30 cellular contexts compared by ENCODE assay signal in genomic region chr6:145954985-145955384, GRCh38.
"Had no signal": no experiment of that assay in that cellular context is flagged by ENCODE, and none has a peak within 500 bp of the region (broad histone marks: within the 10 kb centered on the region; RNA-seq: fewer than 3 reads in every experiment).

No MANE protein-coding gene starts in this region.

- H3K4me1 Mint-ChIP-seq: mesothelial cell of epicardium, nephron progenitor cell, neural progenitor cell had no signal

- H3K4me3 ChIP-seq: left lung, lower lobe of right lung, neural progenitor cell, right atrium auricular region, right lobe of liver, smooth muscle cell, stomach, testis, thyroid gland, transverse colon, upper lobe of left lung, vagina had no signal

- ATAC-seq: left colon; left lung; lower lobe of right lung; natural killer cell; right lobe of liver; stimulated activated memory B cell treated with anti-CD40 and anti-IgM and Interleukin-4, amounts not matched to agents 10 μg/mL and 1 μg/mL and 100 μg/mL, for 72 hours; stimulated activated naive CD8-positive, alpha-beta T cell treated with anti-CD3 and anti-CD28 coated beads, Interleukin-15, Interleukin-2, amounts not matched to agents 100 U/mL and 50 U/mL, for 24 hours had no signal

- H3K4me1 ChIP-seq: left lung, lower lobe of right lung, neural progenitor cell, right lobe of liver, testis, thyroid gland, vagina had no signal

- H3K4me2 ChIP-seq: neural progenitor cell, smooth muscle cell had no signal

- H2AFZ ChIP-seq: neural progenitor cell had no signal

- H3K9me3 Mint-ChIP-seq: immature natural killer cell; mesothelial cell of epicardium; naive B cell; natural killer cell; nephron progenitor cell; stimulated activated memory B cell treated with anti-CD40 and anti-IgM and Interleukin-4, amounts not matched to agents 10 μg/mL and 1 μg/mL and 100 μg/mL, for 72 hours had no signal

- H3K27ac ChIP-seq: left lung, lower lobe of right lung, neural progenitor cell, neutrophil, right atrium auricular region, right lobe of liver, stomach, testis, thyroid gland, transverse colon, upper lobe of left lung, vagina had no signal

- H3K9ac ChIP-seq: neural progenitor cell had no signal

- DNase-seq: hypothalamus; immature natural killer cell; kidney; left colon; left lung; lower lobe of right lung; mesendoderm; naive B cell; natural killer cell; nephron progenitor cell; occipital lobe; right lobe of liver; stimulated activated CD4-positive, alpha-beta T cell treated with anti-CD3 and anti-CD28 coated beads, Interleukin-1b, Interleukin-23, amount 100 ng/mL, for 48 hours; stimulated activated CD4-positive, alpha-beta T cell treated with anti-CD3 and anti-CD28 coated beads, Interleukin-2, amount 100 ng/mL, for 48 hours; stimulated activated CD4-positive, alpha-beta T cell treated with anti-CD3 and anti-CD28 coated beads, Interleukin-4, amount 100 ng/mL, for 4 hours; stimulated activated CD8-positive, alpha-beta memory T cell treated with anti-CD3 and anti-CD28 coated beads, Interleukin-4, amount 100 ng/mL, for 48 hours; stimulated activated naive CD8-positive, alpha-beta T cell treated with anti-CD3 and anti-CD28 coated beads, Interleukin-15, Interleukin-2, amounts not matched to agents 100 U/mL and 50 U/mL, for 24 hours; stomach; testis; thyroid gland; transverse colon; upper lobe of left lung had no signal

- H3K27me3 ChIP-seq: left lung, neural progenitor cell, neutrophil, right atrium auricular region, right lobe of liver, stomach, testis, thyroid gland, transverse colon, upper lobe of left lung, vagina had no signal

- H3K27me3 Mint-ChIP-seq: naive B cell; progenitor cell of endocrine pancreas; stimulated activated memory B cell treated with anti-CD40 and anti-IgM and Interleukin-4, amounts not matched to agents 10 μg/mL and 1 μg/mL and 100 μg/mL, for 72 hours had no signal

- H3K4me3 Mint-ChIP-seq: immature natural killer cell; mesothelial cell of epicardium; naive B cell; natural killer cell; nephron progenitor cell; neural progenitor cell; stimulated activated memory B cell treated with anti-CD40 and anti-IgM and Interleukin-4, amounts not matched to agents 10 μg/mL and 1 μg/mL and 100 μg/mL, for 72 hours had no signal

- H3K27ac Mint-ChIP-seq: mesothelial cell of epicardium; naive B cell; neural progenitor cell; progenitor cell of endocrine pancreas; stimulated activated memory B cell treated with anti-CD40 and anti-IgM and Interleukin-4, amounts not matched to agents 10 μg/mL and 1 μg/mL and 100 μg/mL, for 72 hours had no signal

- H3K9me3 ChIP-seq: left lung, lower lobe of right lung, neutrophil, right atrium auricular region, right lobe of liver, stomach, testis, thyroid gland, transverse colon, upper lobe of left lung, vagina had no signal
